In genomic region chr17:71922439-71922838, GRCh38 we compare ENCODE assay signal across 15 cellular contexts.
A peak's percentile ranks its signal among the peaks of the same experiment; 100 is the strongest.
DNase-seq lines count a peak whose midpoint lies in the region; ATAC-seq, FAIRE-seq and TF ChIP-seq lines count a peak whose summit lies in the region.
"Had no signal": no experiment of that assay in that cellular context is flagged by ENCODE, and none has a peak within 500 bp of the region (broad histone marks: within the 10 kb centered on the region; RNA-seq: fewer than 3 reads in every experiment).

No MANE protein-coding gene starts in this region.

- no peaks in the 10 kb centered on the region for H3K9me3 ChIP-seq in neural progenitor cell (ENCODE audit: low read depth)

- H3K27me3 ChIP-seq in brain microvascular endothelial cell (replicated peaks) (no peaks in the 10 kb centered on the region), mesendoderm (ENCODE audit: insufficient read depth, low read length, poor library complexity) (no peaks in the 10 kb centered on the region), neural progenitor cell (no peaks in the 10 kb centered on the region)

- no peaks in the 10 kb centered on the region for H3K4me1 Mint-ChIP-seq in neural progenitor cell

- no peaks in the 10 kb centered on the region for H3K9me3 Mint-ChIP-seq in neural progenitor cell

- H2BK15ac ChIP-seq in mesendoderm (replicated peaks; ENCODE audit: low read depth): no peak overlapping the region

- H3K4me1 ChIP-seq in mesendoderm (ENCODE audit: control insufficient read depth, low read depth, low read length) (peaks cover 2% of the 10 kb centered on the region), neural progenitor cell (no peaks in the 10 kb centered on the region)

- H4K20me1 ChIP-seq in neural progenitor cell (ENCODE audit: low read depth): no peaks in the 10 kb centered on the region

- FAIRE-seq in HTR-8/SVneo (lab: Jason Lieb, UNC): peak; percentile 49
- FAIRE-seq: K562 had no signal

- no peak overlapping the region for H3K18ac ChIP-seq in mesendoderm (ENCODE audit: low read length)

- no peak overlapping the region for H2BK120ac ChIP-seq in mesendoderm (ENCODE audit: low read depth, low read length)

- peaks cover 3% of the 10 kb centered on the region for H3K27me3 Mint-ChIP-seq in neural progenitor cell (ENCODE audit: insufficient read depth, low read depth)

- H3K79me2 ChIP-seq in mesendoderm (ENCODE audit: control insufficient read depth, insufficient read depth, low read length) (no peaks in the 10 kb centered on the region), neural progenitor cell (ENCODE audit: low read depth) (no peaks in the 10 kb centered on the region)

- H3K27ac Mint-ChIP-seq in neural progenitor cell: no peak overlapping the region
- H3K27ac Mint-ChIP-seq: T-helper 17 cell had no signal

- DNase-seq in EL (peak; percentile 94), HTR-8/SVneo (ENCODE audit: insufficient read length, low spot score) (peak; percentile 82), brain microvascular endothelial cell (peak; percentile 80), mesendoderm (peak; percentile 92), OCI-M2 (lab: John Stamatoyannopoulos, UW; ENCODE audit: unreplicated experiment) (no peak), neural progenitor cell (ENCODE audit: low spot score) (no peak)
- DNase-seq: caudate nucleus; head of caudate nucleus; stimulated activated CD4-positive, alpha-beta T cell treated with anti-CD3 and anti-CD28 coated beads, Interleukin-2, amount 100 ng/mL, for 48 hours; substantia nigra; T-helper 17 cell had no signal

- no peaks in the 10 kb centered on the region for H3K36me3 Mint-ChIP-seq in neural progenitor cell
- H3K36me3 Mint-ChIP-seq: naive thymus-derived CD4-positive, alpha-beta T cell had no signal

- ATAC-seq in HG03342 (IDR thresholded peaks at IDR 0.05; ENCODE audit: unreplicated experiment) (no peak), HG02642 (IDR thresholded peaks at IDR 0.05; ENCODE audit: poor library complexity, unreplicated experiment) (no peak)
- ATAC-seq: K562 had no signal

- no peak overlapping the region for H4K8ac ChIP-seq in mesendoderm (ENCODE audit: low read depth, low read length)

- H3F3A ChIP-seq in neural progenitor cell (ENCODE audit: low read depth): no peaks in the 10 kb centered on the region

- no peak overlapping the region for H4K5ac ChIP-seq in mesendoderm (ENCODE audit: low read length)

- H3K9ac ChIP-seq in mesendoderm (ENCODE audit: low read length) (no peak overlapping the region), neural progenitor cell (no peak overlapping the region)

- no peak overlapping the region for H2BK5ac ChIP-seq in mesendoderm (ENCODE audit: low read length)

- no peaks in the 10 kb centered on the region for H3K36me3 ChIP-seq in brain microvascular endothelial cell (replicated peaks)
- no peaks in the 10 kb centered on the region for H3K36me3 ChIP-seq in mesendoderm (ENCODE audit: control insufficient read depth, insufficient read depth, low read length)
- H3K36me3 ChIP-seq in neural progenitor cell: no peaks in the 10 kb centered on the region

- no peak overlapping the region for H3K4ac ChIP-seq in mesendoderm (ENCODE audit: low read depth, low read length)

- H3K79me1 ChIP-seq in mesendoderm (ENCODE audit: low read length): no peaks in the 10 kb centered on the region

- H3K56ac ChIP-seq in mesendoderm (ENCODE audit: low read length): no peak overlapping the region

- in situ Hi-C loops in brain microvascular endothelial cell (cut with HindIII; ENCODE audit: low pct_ligation_motif_present, low sequenced_read_pairs): no loop called here

- no peak overlapping the region for H2AK5ac ChIP-seq in mesendoderm (ENCODE audit: low read length)

- H3K23ac ChIP-seq in mesendoderm (ENCODE audit: low read length): no peak overlapping the region

- H3K27ac ChIP-seq in brain microvascular endothelial cell (peak overlapping the region; percentile 30), mesendoderm (ENCODE audit: low read depth, low read length) (peak overlapping the region; percentile 9), neural progenitor cell (no peak overlapping the region)

- TF ChIP-seq CTCF in brain microvascular endothelial cell (IDR thresholded peaks at IDR 0.05; ENCODE audit: low read depth, low read length, missing control alignments): no peak
- TF ChIP-seq CTCF in neural progenitor cell (IDR thresholded peaks at IDR 0.05): no peak

- H3K4me2 ChIP-seq in mesendoderm (ENCODE audit: low read length) (no peak overlapping the region), neural progenitor cell (no peak overlapping the region)

- no peak overlapping the region for H3K4me3 ChIP-seq in brain microvascular endothelial cell (ENCODE audit: low read depth, low read length)
- H3K4me3 ChIP-seq in mesendoderm (ENCODE audit: low read length): no peak overlapping the region
- no peak overlapping the region for H3K4me3 ChIP-seq in neural progenitor cell
- H3K4me3 ChIP-seq: K562 had no signal

- no peak overlapping the region for H2AFZ ChIP-seq in neural progenitor cell (replicated peaks)

- no peak overlapping the region for H3K4me3 Mint-ChIP-seq in neural progenitor cell
- H3K4me3 Mint-ChIP-seq: naive thymus-derived CD4-positive, alpha-beta T cell; T-helper 17 cell had no signal

Comparison
In these comparisons a context has a peak if more than half of its experiments do, and no peak if none do; other contexts are left out.
1. DNase-seq: peak in EL (single experiment), HTR-8/SVneo (single experiment), brain microvascular endothelial cell (single experiment) and mesendoderm (single experiment); none in OCI-M2 (single experiment) and neural progenitor cell (single experiment).